9 cellular contexts compared by ENCODE assay signal in the genomic region with DNA sequence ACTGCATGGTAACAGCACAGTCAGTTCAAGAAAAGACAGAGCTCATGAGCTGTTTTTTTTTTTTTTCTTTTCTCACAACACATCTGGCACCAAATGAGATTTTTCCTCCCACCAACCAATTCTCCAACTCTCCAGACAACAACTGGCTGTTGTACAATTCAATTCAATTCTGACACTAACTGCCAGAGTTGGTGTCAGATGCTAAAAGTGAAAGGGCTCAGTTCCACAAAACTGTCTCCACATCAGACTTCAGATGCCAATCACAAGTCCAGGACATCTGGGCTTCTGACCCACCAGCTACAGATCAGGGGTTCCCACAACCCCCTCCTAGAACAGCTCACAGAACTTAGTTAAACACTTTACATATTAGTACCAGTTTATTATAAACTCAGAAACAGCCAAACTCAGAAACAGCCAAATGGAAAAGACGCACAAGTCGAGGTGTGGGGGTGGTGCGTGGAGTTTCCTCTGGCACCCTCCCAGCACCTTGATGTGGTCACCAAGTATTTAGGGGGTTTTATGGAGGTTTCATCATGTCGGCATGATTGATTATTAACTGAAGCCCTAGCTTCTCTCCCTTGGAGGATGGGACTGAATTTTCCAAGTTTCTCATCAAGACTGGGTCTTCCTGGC. TPM values are rescaled to one million over a fixed set of nuclear protein-coding genes. Genes with fewer than 3 reads are reported as not detected.
DNase-seq lines count a peak whose midpoint lies in the region; ATAC-seq and TF ChIP-seq lines count a peak whose summit lies in the region.
"Had no signal": no experiment of that assay in that cellular context is flagged by ENCODE, and none has a peak within 500 bp of the region (broad histone marks: within the 10 kb centered on the region; RNA-seq: fewer than 3 reads in every experiment).

No MANE protein-coding gene starts in this region.

- H3K27me3 Mint-ChIP-seq in memory B cell: peaks cover 11% of the 10 kb centered on the region

- ATAC-seq in HG02678 (IDR thresholded peaks at IDR 0.05; ENCODE audit: unreplicated experiment): peak; percentile 90
- peak; percentile 45 for ATAC-seq in memory B cell (ENCODE audit: low read depth)

- peaks cover 3% of the 10 kb centered on the region for H3K4me1 Mint-ChIP-seq in memory B cell

- peak; percentile 46 for DNase-seq in GM10266 (ENCODE audit: extremely low spot score)
- peak; percentile 76 to 83 for DNase-seq in activated CD4-positive, alpha-beta T cell treated with anti-CD3 and anti-CD28 coated beads for 4 hours
- no peak for DNase-seq in memory B cell (ENCODE audit: low spot score in 2 of 2)
- no peak for DNase-seq in vagina (ENCODE audit: extremely low spot score in 2 of 2)
- DNase-seq in pons (ENCODE audit: low spot score): no peak
- no peak for DNase-seq in 8988T
- no peak for DNase-seq in caudate nucleus (lab: John Stamatoyannopoulos, UW)
- DNase-seq: activated B cell treated with CpG ODN at 0.5 μM for 24 hours had no signal

- H3K27ac Mint-ChIP-seq in memory B cell: no peak overlapping the region
- H3K27ac Mint-ChIP-seq: activated B cell treated with CpG ODN at 0.5 μM for 24 hours had no signal

- no peaks in the 10 kb centered on the region for H3K9me3 ChIP-seq in vagina

- intact Hi-C loops in vagina (cut with DNase I): no loop called here

- H3K36me3 ChIP-seq in vagina: no peaks in the 10 kb centered on the region

- no peaks in the 10 kb centered on the region for H3K36me3 Mint-ChIP-seq in memory B cell

- TF ChIP-seq POLR2A in vagina (IDR thresholded peaks at IDR 0.05): no peak

- no peaks in the 10 kb centered on the region for H3K27me3 ChIP-seq in vagina

- H3K4me3 ChIP-seq in vagina: no peak overlapping the region

- H3K4me1 ChIP-seq in vagina: no peaks in the 10 kb centered on the region

- no peaks in the 10 kb centered on the region for H3K9me3 Mint-ChIP-seq in memory B cell
- H3K9me3 Mint-ChIP-seq: activated B cell treated with CpG ODN at 0.5 μM for 24 hours had no signal

- TF ChIP-seq CTCF in GM10266 (IDR thresholded peaks at IDR 0.05; ENCODE audit: control insufficient read depth, insufficient read depth, low read depth, missing control alignments) (no peak), vagina (IDR thresholded peaks at IDR 0.05) (no peak)

- H3K27ac ChIP-seq in vagina (no peak overlapping the region), caudate nucleus (ENCODE audit: low read depth, low read length) (no peak overlapping the region)

- H3K4me3 Mint-ChIP-seq in memory B cell: no peak overlapping the region
- H3K4me3 Mint-ChIP-seq: activated B cell treated with CpG ODN at 0.5 μM for 24 hours had no signal

RNA-seq across cellular contexts. Expression of a gene that starts 39.2 kb away (rescaled TPM):
- total RNA-seq in vagina: 4.4 TPM

Comparison
In these comparisons a context has a peak if more than half of its experiments do, and no peak if none do; other contexts are left out.
1. DNase-seq: peak in GM10266 (single experiment) and activated CD4-positive, alpha-beta T cell treated with anti-CD3 and anti-CD28 coated beads for 4 hours (2 of 2); none in memory B cell (0 of 2), vagina (0 of 2), pons (single experiment), 8988T (single experiment) and caudate nucleus (0 of 61).